18 cellular contexts compared by ENCODE assay signal in genomic region chr11:119797736-119798135, GRCh38.
"Had no signal": no experiment of that assay in that cellular context is flagged by ENCODE, and none has a peak within 500 bp of the region (broad histone marks: within the 10 kb centered on the region; RNA-seq: fewer than 3 reads in every experiment).

No MANE protein-coding gene starts in this region.

- H3K27ac Mint-ChIP-seq: activated CD4-positive, alpha-beta T cell treated with anti-CD3 and anti-CD28 coated beads, Interleukin-2, amount 10 ng/mL, durations not matched to agents 24 days and 14 days; activated CD8-positive, alpha-beta T cell treated with anti-CD3 and anti-CD28 coated beads for 36 hours; activated naive CD4-positive, alpha-beta T cell treated with anti-CD3 and anti-CD28 coated beads for 36 hours; activated T-helper 2 cell treated with anti-CD3 and anti-CD28 coated beads, Interferon-gamma antibody, Interleukin-2, Interleukin-4, amounts not matched to agents 10 μg/mL and 5 μg/mL and 100 μg/mL, durations not matched to agents 14 hours and 24 hours and 36 hours; stimulated activated naive B cell treated with anti-CD40 and anti-IgM and Interleukin-4, amounts not matched to agents 10 μg/mL and 1 μg/mL and 100 μg/mL, for 72 hours; T-cell had no signal

- H3K79me2 ChIP-seq: parathyroid adenoma had no signal

- H3K4me1 Mint-ChIP-seq: activated CD4-positive, alpha-beta T cell treated with anti-CD3 and anti-CD28 coated beads, Interleukin-2, amount 10 ng/mL, durations not matched to agents 24 days and 14 days; stimulated activated naive B cell treated with anti-CD40 and anti-IgM and Interleukin-4, amounts not matched to agents 10 μg/mL and 1 μg/mL and 100 μg/mL, for 72 hours; T-cell had no signal

- H3K4me1 ChIP-seq: left lung, parathyroid adenoma, sigmoid colon had no signal

- H3K4me3 Mint-ChIP-seq: activated CD4-positive, alpha-beta T cell treated with anti-CD3 and anti-CD28 coated beads, Interleukin-2, amount 10 ng/mL, durations not matched to agents 24 days and 14 days; activated CD8-positive, alpha-beta T cell treated with anti-CD3 and anti-CD28 coated beads for 36 hours; activated naive CD4-positive, alpha-beta T cell treated with anti-CD3 and anti-CD28 coated beads for 36 hours; stimulated activated naive B cell treated with anti-CD40 and anti-IgM and Interleukin-4, amounts not matched to agents 10 μg/mL and 1 μg/mL and 100 μg/mL, for 72 hours; T-cell had no signal

- H3K27ac ChIP-seq: brain microvascular endothelial cell, left lung, neutrophil, parathyroid adenoma, sigmoid colon had no signal

- H3K27me3 ChIP-seq: brain microvascular endothelial cell had no signal

- DNase-seq: activated CD4-positive, alpha-beta T cell treated with anti-CD3 and anti-CD28 coated beads, Interleukin-2, amount 10 ng/mL, durations not matched to agents 24 days and 14 days; activated CD8-positive, alpha-beta T cell treated with anti-CD3 and anti-CD28 coated beads for 36 hours; activated naive CD4-positive, alpha-beta T cell treated with anti-CD3 and anti-CD28 coated beads for 36 hours; activated T-cell treated with anti-CD3 and anti-CD28 coated beads, Interleukin-2, amount 50 U/mL, for 1 hour; brain microvascular endothelial cell; central memory CD4-positive, alpha-beta T cell; cortex of kidney; effector memory CD4-positive, alpha-beta T cell; mammary epithelial cell; sigmoid colon; stimulated activated CD4-positive, alpha-beta T cell treated with anti-CD3 and anti-CD28 coated beads, Interleukin-4, amount 100 ng/mL, for 4 hours; stimulated activated naive B cell treated with anti-CD40 and anti-IgM and Interleukin-4, amounts not matched to agents 10 μg/mL and 1 μg/mL and 100 μg/mL, for 72 hours; T-cell had no signal

- H3K9ac ChIP-seq: parathyroid adenoma had no signal

- H3K36me3 ChIP-seq: brain microvascular endothelial cell, left lung, neutrophil, sigmoid colon had no signal

- H3K4me3 ChIP-seq: left lung, sigmoid colon had no signal

- H3K9me3 ChIP-seq: left lung, neutrophil, sigmoid colon had no signal

- H3K36me3 Mint-ChIP-seq: stimulated activated naive B cell treated with anti-CD40 and anti-IgM and Interleukin-4, amounts not matched to agents 10 μg/mL and 1 μg/mL and 100 μg/mL, for 72 hours; T-cell had no signal

- H3K9me3 Mint-ChIP-seq: activated CD4-positive, alpha-beta T cell treated with anti-CD3 and anti-CD28 coated beads, Interleukin-2, amount 10 ng/mL, durations not matched to agents 24 days and 14 days; activated CD8-positive, alpha-beta T cell treated with anti-CD3 and anti-CD28 coated beads for 36 hours; activated naive CD4-positive, alpha-beta T cell treated with anti-CD3 and anti-CD28 coated beads for 36 hours; activated T-helper 2 cell treated with anti-CD3 and anti-CD28 coated beads, Interferon-gamma antibody, Interleukin-2, Interleukin-4, amounts not matched to agents 10 μg/mL and 5 μg/mL and 100 μg/mL, durations not matched to agents 14 hours and 24 hours and 36 hours; stimulated activated naive B cell treated with anti-CD40 and anti-IgM and Interleukin-4, amounts not matched to agents 10 μg/mL and 1 μg/mL and 100 μg/mL, for 72 hours; T-cell had no signal

- H2AFZ ChIP-seq: parathyroid adenoma had no signal

- ATAC-seq: activated CD8-positive, alpha-beta T cell treated with anti-CD3 and anti-CD28 coated beads for 36 hours; left lung; SK-N-SH treated with all-trans-retinoic acid at 6 μM for 48 hours; stimulated activated naive B cell treated with anti-CD40 and anti-IgM and Interleukin-4, amounts not matched to agents 10 μg/mL and 1 μg/mL and 100 μg/mL, for 72 hours; T-cell had no signal
